In genomic region chr5:75681125-75681830, GRCh38 we compare ENCODE assay signal across 8 cellular contexts. TPM values are rescaled to one million over a fixed set of nuclear protein-coding genes. Genes with fewer than 3 reads are reported as not detected.
DNase-seq lines count a peak whose midpoint lies in the region; TF ChIP-seq lines count a peak whose summit lies in the region.

No MANE protein-coding gene starts in this region.

- no peak for TF ChIP-seq EP300 in ovary (IDR thresholded peaks at IDR 0.05)

- H3K36me3 Mint-ChIP-seq in CD14-positive monocyte: peaks cover 43 to 61% of the 10 kb centered on the region in 2 donors

- H3K27me3 ChIP-seq in ovary: peaks cover 2% of the 10 kb centered on the region

- intact Hi-C loops in CD14-positive monocyte (cut with micrococcal nuclease): no loop called here
- intact Hi-C loops in ovary (cut with DNase I): loop anchor here in 1 of 4 donors (10.0 kb wide), 1 partner anchor 446 kb away; the partner anchor contains the start of gene ANKRD31
- intact Hi-C loops in posterior vena cava (cut with DNase I): loop anchor here in 1 of 2 donors (10.0 kb wide), 1 partner anchor 446 kb away; the partner anchor contains the start of gene ANKRD31

- no peak overlapping the region for H3K4me3 Mint-ChIP-seq in CD14-positive monocyte

- POLR2A ChIA-PET in HEK293T (lab: Yijun Ruan, JAX): interaction anchor here (0.9 kb wide), 1 partner anchor 36 kb away, joined by 3 read pairs; the partner anchor contains the start of gene POC5

- H3K27ac Mint-ChIP-seq in CD14-positive monocyte: peak overlapping the region in 1 of 7 donors; percentile 36

- H3K27ac ChIP-seq in ovary: no peak overlapping the region

- peak; percentile 84 for TF ChIP-seq CTCF in CD14-positive monocyte (IDR thresholded peaks at IDR 0.05)
- peak; percentile 42 for TF ChIP-seq CTCF in epithelial cell of esophagus (IDR thresholded peaks at IDR 0.05; ENCODE audit: insufficient read depth, low read depth, low read length, missing control alignments)
- TF ChIP-seq CTCF in ovary (IDR thresholded peaks at IDR 0.05): peak; percentile 28 to 46 (median 43)

- no peaks in the 10 kb centered on the region for H3K4me1 ChIP-seq in ovary (ENCODE audit: insufficient read depth)

- H3K4me1 Mint-ChIP-seq in CD14-positive monocyte: peaks cover 9% of the 10 kb centered on the region

- H3K9me3 ChIP-seq in ovary: no peaks in the 10 kb centered on the region

- no peak overlapping the region for H3K4me3 ChIP-seq in epithelial cell of esophagus (ENCODE audit: low read length)
- no peak overlapping the region for H3K4me3 ChIP-seq in ovary

- no peaks in the 10 kb centered on the region for H3K9me3 Mint-ChIP-seq in CD14-positive monocyte

- CTCF ChIA-PET in HEK293T (lab: Yijun Ruan, JAX): interaction anchor here (0.7 to 1.2 kb wide), 3 partner anchors 13 to 444 kb away, joined by 3 to 4 read pairs (median 3); partner anchors contain the start of genes CERT1 and POLK

- H3K36me3 ChIP-seq in ovary: no peaks in the 10 kb centered on the region

- DNase-seq in CD14-positive monocyte (ENCODE audit: low spot score): no peak
- peak; percentile 15 for DNase-seq in HEK293T (ENCODE audit: extremely low spot score)
- DNase-seq in RKO (ENCODE audit: low spot score): peak; percentile 67
- peak; percentile 57 for DNase-seq in epithelial cell of esophagus (ENCODE audit: low read depth)
- no peak for DNase-seq in ovary
- no peak for DNase-seq in NCI-H1930 (lab: John Stamatoyannopoulos, UW)
- no peak for DNase-seq in posterior vena cava (ENCODE audit: low spot score)
- DNase-seq in NCI-H128 (lab: John Stamatoyannopoulos, UW; ENCODE audit: unreplicated experiment): no peak

- H3K27me3 Mint-ChIP-seq in CD14-positive monocyte (ENCODE audit: low read depth in 3 of 3): no peaks in the 10 kb centered on the region

- WGBS in ovary, 3 donors: 7 to 12% (median 7%) methylated on average over 2 of the region's 2 CpGs

- TF ChIP-seq POLR2A in ovary (IDR thresholded peaks at IDR 0.05): no peak

TF ChIP-seq in HEK293T, 16 proteins besides CTCF, POLR2A, EP300 and RAD21:
- TF ChIP-seq PKNOX1 (IDR thresholded peaks at IDR 0.05): peak; percentile 49; the same call in 1 of the 2 replicates
- TF ChIP-seq LEF1 (IDR thresholded peaks at IDR 0.05; ENCODE audit: borderline replicate concordance): no peak

RNA-seq across cellular contexts. Expression of gene POC5, which starts 36.0 kb away (rescaled TPM):
- polyA plus RNA-seq in CD14-positive monocyte: 1 to 10 TPM; 4.3 to 5.5 TPM
- total RNA-seq in ovary: 10 to 100 TPM in 5 of 7 donors, 1 to 10 TPM in 2; 8.3 to 14.4 (median 12.1) TPM
- 10 to 100 TPM; 10.8 to 12.3 TPM for polyA plus RNA-seq in ovary
- 1 to 10 TPM; 8.8 to 9.1 TPM for total RNA-seq in posterior vena cava

Comparison
In these comparisons a context has a peak if more than half of its experiments do, and no peak if none do; other contexts are left out.
1. DNase-seq: peak in HEK293T (single experiment), RKO (single experiment) and epithelial cell of esophagus (single experiment); none in CD14-positive monocyte (single experiment), ovary (0 of 5), NCI-H1930 (0 of 2), posterior vena cava (single experiment) and NCI-H128 (single experiment).
2. Peak in every context shown above with its lines, with median percentiles within 50 percentile points of each other: CTCF ChIP-seq.